ENCODE assay signal across 9 cellular contexts in the genomic region with DNA sequence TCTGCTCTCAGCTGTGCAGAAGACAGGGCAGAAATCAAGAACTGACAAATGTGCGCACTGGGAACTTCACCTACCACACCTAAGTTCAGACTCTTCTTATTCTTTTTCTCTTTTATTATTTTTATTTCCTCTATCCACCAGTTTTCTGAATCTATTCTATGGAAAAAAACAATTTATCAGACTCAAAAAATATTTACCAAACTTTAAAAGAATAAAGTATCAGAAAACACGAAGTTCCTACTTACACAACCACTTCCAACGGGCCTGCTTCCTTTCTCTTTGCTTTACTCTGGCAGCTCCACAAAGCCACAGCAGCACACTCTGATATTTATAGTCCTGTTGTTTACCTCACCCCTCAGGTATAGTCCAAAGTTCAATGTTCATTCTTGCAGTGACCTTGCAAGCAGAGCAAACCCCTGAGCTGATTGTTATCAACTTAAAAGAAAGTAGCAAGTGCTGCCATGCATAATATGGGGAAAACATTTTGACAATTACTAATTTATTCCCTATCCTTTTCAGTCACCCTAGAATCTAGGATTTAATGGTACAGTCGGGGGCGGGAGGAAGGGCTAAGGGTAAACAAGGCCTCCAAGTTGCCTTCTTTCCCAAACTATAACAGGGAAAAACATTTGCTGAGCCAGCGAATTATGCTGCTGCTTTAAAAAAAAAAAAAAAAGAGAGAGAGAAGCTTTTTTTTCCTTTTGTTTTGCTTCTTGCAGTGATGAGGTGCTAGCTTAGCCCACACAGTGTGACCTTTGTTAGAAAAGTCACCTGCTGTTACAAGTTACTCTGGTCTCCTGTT. TPM values are rescaled to one million over a fixed set of nuclear protein-coding genes. Genes with fewer than 3 reads are reported as not detected.
DNase-seq lines count a peak whose midpoint lies in the region; ATAC-seq, FAIRE-seq and TF ChIP-seq lines count a peak whose summit lies in the region.
"Had no signal": no experiment of that assay in that cellular context is flagged by ENCODE, and none has a peak within 500 bp of the region (broad histone marks: within the 10 kb centered on the region; RNA-seq: fewer than 3 reads in every experiment).

A gene with protein sequence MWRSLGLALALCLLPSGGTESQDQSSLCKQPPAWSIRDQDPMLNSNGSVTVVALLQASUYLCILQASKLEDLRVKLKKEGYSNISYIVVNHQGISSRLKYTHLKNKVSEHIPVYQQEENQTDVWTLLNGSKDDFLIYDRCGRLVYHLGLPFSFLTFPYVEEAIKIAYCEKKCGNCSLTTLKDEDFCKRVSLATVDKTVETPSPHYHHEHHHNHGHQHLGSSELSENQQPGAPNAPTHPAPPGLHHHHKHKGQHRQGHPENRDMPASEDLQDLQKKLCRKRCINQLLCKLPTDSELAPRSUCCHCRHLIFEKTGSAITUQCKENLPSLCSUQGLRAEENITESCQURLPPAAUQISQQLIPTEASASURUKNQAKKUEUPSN (minus strand): TSS at position 302 of the 802 bp plus-strand sequence. CDS start 3,539 bp downstream, outside the sequence.

- no peaks in the 10 kb centered on the region for H3K27me3 ChIP-seq in iPS-18a (ENCODE audit: control insufficient read depth, insufficient read depth, low read length)
- H3K27me3 ChIP-seq in skeletal muscle tissue (ENCODE audit: control insufficient read depth in 3 of 3, insufficient read depth in 3 of 3, low read length in 3 of 3) = no peaks in the 10 kb centered on the region

- H3K4me3 ChIP-seq in iPS-18a (ENCODE audit: low read length) = peak within 1 kb of the TSS; percentile 53
- H3K4me3 ChIP-seq in skeletal muscle tissue (ENCODE audit: low read length in 3 of 3) = peak within 1 kb of the TSS; percentile 70 to 98 (median 79)

- TF ChIP-seq CTCF in brain (conservative IDR thresholded peaks at IDR 0.05) = no peak

- ATAC-seq in HG03039 (IDR thresholded peaks at IDR 0.05; ENCODE audit: unreplicated experiment) = no peak

- H3K4me1 Mint-ChIP-seq in brain = peaks cover 34% of the 10 kb centered on the region

- H3K4me1 ChIP-seq in iPS-18a (ENCODE audit: control insufficient read depth, low read depth, low read length) = peaks cover 38% of the 10 kb centered on the region
- peaks cover 7 to 28% (median 24%) of the 10 kb centered on the region in 3 donors for H3K4me1 ChIP-seq in skeletal muscle tissue (ENCODE audit: control insufficient read depth in 3 of 3, insufficient read depth in 3 of 3, low read length in 3 of 3)

- H3K9me3 Mint-ChIP-seq in brain = no peaks in the 10 kb centered on the region
- H3K9me3 Mint-ChIP-seq: T-helper 1 cell treated with Interleukin-12 subunit alpha and Interleukin-12 subunit beta and Interleukin-4 antibody, amounts not matched to agents 30 μg/mL and 1 μg/mL, for 36 hours had no signal

- H3K27me3 Mint-ChIP-seq in brain = no peaks in the 10 kb centered on the region

- no peak for FAIRE-seq in GM12891 (lab: Jason Lieb, UNC)

- peak within 1 kb of the TSS; percentile 49 to 97 (median 91) for H3K27ac Mint-ChIP-seq in brain
- H3K27ac Mint-ChIP-seq: T-helper 1 cell treated with Interleukin-12 subunit alpha and Interleukin-12 subunit beta and Interleukin-4 antibody, amounts not matched to agents 30 μg/mL and 1 μg/mL, for 36 hours had no signal

- peak within 1 kb of the TSS; percentile 75 to 93 (median 83) for H3K4me3 Mint-ChIP-seq in brain
- H3K4me3 Mint-ChIP-seq: T-helper 1 cell treated with Interleukin-12 subunit alpha and Interleukin-12 subunit beta and Interleukin-4 antibody, amounts not matched to agents 30 μg/mL and 1 μg/mL, for 36 hours had no signal

- peak within 1 kb of the TSS; percentile 77 for H3K27ac ChIP-seq in iPS-18a (ENCODE audit: low read length)
- peak within 1 kb of the TSS; percentile 97 for H3K27ac ChIP-seq in skeletal muscle tissue (ENCODE audit: low read depth, low read length)

- DNase-seq in SIG-M5 treated with dmso at 0.1 percent for 504 hours (lab: John Stamatoyannopoulos, UW; ENCODE audit: unreplicated experiment) = peak; percentile 29
- no peak for DNase-seq in SIG-M5 (lab: John Stamatoyannopoulos, UW)
- no peak for DNase-seq in SW 1271 (lab: John Stamatoyannopoulos, UW)
- DNase-seq in GM12891 (ENCODE audit: insufficient read length, low spot score) = no peak

- no peak for TF ChIP-seq POLR2A in GM12891 (IDR thresholded peaks at IDR 0.05; ENCODE audit: low read depth, low read length)

- H3K9ac ChIP-seq in iPS-18a (ENCODE audit: low read length) = peak within 1 kb of the TSS; percentile 17
- peak within 1 kb of the TSS; percentile 77 to 94 (median 82) for H3K9ac ChIP-seq in skeletal muscle tissue (ENCODE audit: low read depth in 1 of 3, low read length in 3 of 3)

- no peaks in the 10 kb centered on the region for H3K36me3 Mint-ChIP-seq in brain

- H3K9me3 ChIP-seq in iPS-18a (ENCODE audit: control insufficient read depth, low read depth, low read length) (no peaks in the 10 kb centered on the region), skeletal muscle tissue (ENCODE audit: control insufficient read depth in 3 of 3, low read length in 3 of 3) (no peaks in the 10 kb centered on the region)

- H3K36me3 ChIP-seq in iPS-18a (ENCODE audit: control insufficient read depth, low read depth, low read length) (no peaks in the 10 kb centered on the region), skeletal muscle tissue (ENCODE audit: control insufficient read depth in 3 of 3, insufficient read depth in 3 of 3, low read length in 3 of 3) (peaks cover 2 to 12% (median 7%) of the 10 kb centered on the region in 3 donors)

TF ChIP-seq in GM12891, 5 proteins besides CTCF, POLR2A, EP300 and RAD21:
- TF ChIP-seq TAF1 (IDR thresholded peaks at IDR 0.05; ENCODE audit: low read depth, low read length) (no peak), POLR2AphosphoS5 (IDR thresholded peaks at IDR 0.05; ENCODE audit: low read depth, low read length) (no peak), POU2F2 (IDR thresholded peaks at IDR 0.05; ENCODE audit: low read depth, low read length) (no peak)

RNA-seq across cellular contexts. Expression of the gene that starts here (rescaled TPM):
- polyA plus RNA-seq in brain (ENCODE audit: insufficient read depth, low read depth, low replicate concordance) = 87.4 TPM
- 179 TPM for total RNA-seq in skeletal muscle tissue
- polyA plus RNA-seq in GM12891 (2012; ENCODE audit: low read depth, missing spikeins) = 0.47 TPM
